1 cellular context compared by ENCODE assay signal in the genomic region with DNA sequence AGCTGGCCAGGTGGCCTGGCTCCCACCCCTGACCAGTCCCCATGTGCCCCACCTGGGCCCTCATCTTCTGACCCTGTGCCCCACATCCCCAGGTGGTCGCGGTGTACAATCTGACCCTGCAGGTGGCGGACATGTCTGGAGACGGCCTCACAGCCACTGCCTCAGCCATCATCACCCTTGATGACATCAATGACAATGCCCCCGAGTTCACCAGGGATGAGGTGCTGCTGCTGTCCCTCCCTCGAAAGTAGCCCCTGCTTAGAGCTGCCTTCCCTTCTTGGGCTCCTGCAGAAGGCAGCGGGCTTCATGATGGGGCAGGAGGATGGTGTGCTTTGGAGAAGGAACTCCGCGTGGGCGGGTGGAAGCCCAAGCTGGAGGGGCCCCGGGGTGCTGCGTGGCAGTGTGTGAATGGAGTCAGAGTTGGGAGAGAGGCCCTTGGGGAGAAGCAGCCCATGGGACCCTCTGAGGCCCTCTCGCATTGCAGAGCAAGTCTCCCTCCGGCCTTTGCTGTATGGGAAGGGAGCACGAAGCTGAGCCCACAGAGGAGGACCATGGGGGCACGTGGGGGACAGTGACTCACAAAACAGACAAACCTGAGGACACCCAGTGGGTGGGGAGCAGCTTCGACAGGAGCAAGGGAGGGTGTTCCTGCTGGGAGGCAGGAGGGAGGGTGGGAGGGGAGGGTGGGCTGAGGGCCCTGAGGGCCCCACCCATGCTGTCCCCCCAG.
TF ChIP-seq lines count a peak whose summit lies in the region.

No MANE protein-coding gene starts in this region.

TF ChIP-seq in HepG2, 621 proteins besides CTCF, POLR2A, EP300 and RAD21 (continues in another document):
- TF ChIP-seq ZSCAN29 (CRISPR knock-in tag; conservative IDR thresholded peaks at IDR 0.05) = no peak
- TF ChIP-seq SIN3A (IDR thresholded peaks at IDR 0.05; ENCODE audit: borderline replicate concordance, low read depth, low read length) = no peak
- no peak for TF ChIP-seq ZNF282 (IDR thresholded peaks at IDR 0.05; ENCODE audit: partially characterized antibody)
- TF ChIP-seq SMARCC2 (IDR thresholded peaks at IDR 0.05) = no peak
- no peak for TF ChIP-seq ISL2 (CRISPR knock-in tag; IDR thresholded peaks at IDR 0.05)
- TF ChIP-seq ZNF772 (CRISPR knock-in tag; IDR thresholded peaks at IDR 0.05) = no peak
- no peak for TF ChIP-seq POGZ (CRISPR knock-in tag; IDR thresholded peaks at IDR 0.05)
- TF ChIP-seq, protein P1, sequence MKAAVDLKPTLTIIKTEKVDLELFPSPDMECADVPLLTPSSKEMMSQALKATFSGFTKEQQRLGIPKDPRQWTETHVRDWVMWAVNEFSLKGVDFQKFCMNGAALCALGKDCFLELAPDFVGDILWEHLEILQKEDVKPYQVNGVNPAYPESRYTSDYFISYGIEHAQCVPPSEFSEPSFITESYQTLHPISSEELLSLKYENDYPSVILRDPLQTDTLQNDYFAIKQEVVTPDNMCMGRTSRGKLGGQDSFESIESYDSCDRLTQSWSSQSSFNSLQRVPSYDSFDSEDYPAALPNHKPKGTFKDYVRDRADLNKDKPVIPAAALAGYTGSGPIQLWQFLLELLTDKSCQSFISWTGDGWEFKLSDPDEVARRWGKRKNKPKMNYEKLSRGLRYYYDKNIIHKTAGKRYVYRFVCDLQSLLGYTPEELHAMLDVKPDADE (CRISPR knock-in tag; IDR thresholded peaks at IDR 0.05) = 0 out of 2 replicates have a peak, but pooled peaks have one; percentile 10
- peak; percentile 18; the same call in 1 of the 2 replicates for TF ChIP-seq REPIN1 (CRISPR knock-in tag; IDR thresholded peaks at IDR 0.05; ENCODE audit: borderline replicate concordance, low read depth)
- 0 out of 2 replicates have a peak, but pooled peaks have one; percentile 40 for TF ChIP-seq ZNF343 (CRISPR knock-in tag; IDR thresholded peaks at IDR 0.05)
- no peak for TF ChIP-seq RFXANK (CRISPR knock-in tag; IDR thresholded peaks at IDR 0.05)
- no peak for TF ChIP-seq MED13 (CRISPR knock-in tag; IDR thresholded peaks at IDR 0.05)
- TF ChIP-seq CHCHD3 (CRISPR knock-in tag; IDR thresholded peaks at IDR 0.05) = no peak
- no peak; the same call in 1 of the 2 replicates for TF ChIP-seq GZF1 (CRISPR knock-in tag; IDR thresholded peaks at IDR 0.05)
- no peak for TF ChIP-seq LCORL (IDR thresholded peaks at IDR 0.05)
- TF ChIP-seq LCORL (CRISPR knock-in tag; IDR thresholded peaks at IDR 0.05) = peak; percentile 46; the same call in 1 of the 2 replicates
- no peak for TF ChIP-seq KAT8 (CRISPR knock-in tag; IDR thresholded peaks at IDR 0.05)
- TF ChIP-seq, protein P2, sequence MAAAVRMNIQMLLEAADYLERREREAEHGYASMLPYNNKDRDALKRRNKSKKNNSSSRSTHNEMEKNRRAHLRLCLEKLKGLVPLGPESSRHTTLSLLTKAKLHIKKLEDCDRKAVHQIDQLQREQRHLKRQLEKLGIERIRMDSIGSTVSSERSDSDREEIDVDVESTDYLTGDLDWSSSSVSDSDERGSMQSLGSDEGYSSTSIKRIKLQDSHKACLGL (CRISPR knock-in tag; IDR thresholded peaks at IDR 0.05) = no peak
- TF ChIP-seq STAT5B (CRISPR knock-in tag; IDR thresholded peaks at IDR 0.05) = no peak
- TF ChIP-seq CCAR2 (optimal IDR thresholded peaks at IDR 0.05; ENCODE audit: low read depth, low read length) = no peak
- TF ChIP-seq KMT2A (CRISPR knock-in tag; IDR thresholded peaks at IDR 0.05) = 0 out of 2 replicates have a peak, but pooled peaks have one; percentile 25
- TF ChIP-seq ATAD3A (CRISPR knock-in tag; IDR thresholded peaks at IDR 0.05) = no peak
- TF ChIP-seq MTA1 (CRISPR knock-in tag; IDR thresholded peaks at IDR 0.05; ENCODE audit: borderline replicate concordance) = peak; percentile 73; the same call in 1 of the 2 replicates
- TF ChIP-seq, protein P3, sequence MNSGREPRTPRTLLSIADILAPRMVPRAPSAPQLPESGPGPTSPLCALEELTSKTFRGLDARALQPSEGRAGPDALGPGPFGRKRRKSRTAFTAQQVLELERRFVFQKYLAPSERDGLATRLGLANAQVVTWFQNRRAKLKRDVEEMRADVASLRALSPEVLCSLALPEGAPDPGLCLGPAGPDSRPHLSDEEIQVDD (CRISPR knock-in tag; IDR thresholded peaks at IDR 0.05; ENCODE audit: borderline replicate concordance) = 0 out of 2 replicates have a peak, but pooled peaks have one; percentile 41
- TF ChIP-seq ZFX (CRISPR knock-in tag; IDR thresholded peaks at IDR 0.05; ENCODE audit: low read depth) = peak; percentile 22; the same call in 1 of the 2 replicates
- no peak for TF ChIP-seq ATF7 (IDR thresholded peaks at IDR 0.05)
- 0 out of 2 replicates have a peak, but pooled peaks have one; percentile 40 for TF ChIP-seq ATF7 (CRISPR knock-in tag; IDR thresholded peaks at IDR 0.05)
- TF ChIP-seq ZBTB21 (CRISPR knock-in tag; IDR thresholded peaks at IDR 0.05) = no peak
- TF ChIP-seq ZNF720 (CRISPR knock-in tag; IDR thresholded peaks at IDR 0.05) = no peak
- TF ChIP-seq, protein P4, sequence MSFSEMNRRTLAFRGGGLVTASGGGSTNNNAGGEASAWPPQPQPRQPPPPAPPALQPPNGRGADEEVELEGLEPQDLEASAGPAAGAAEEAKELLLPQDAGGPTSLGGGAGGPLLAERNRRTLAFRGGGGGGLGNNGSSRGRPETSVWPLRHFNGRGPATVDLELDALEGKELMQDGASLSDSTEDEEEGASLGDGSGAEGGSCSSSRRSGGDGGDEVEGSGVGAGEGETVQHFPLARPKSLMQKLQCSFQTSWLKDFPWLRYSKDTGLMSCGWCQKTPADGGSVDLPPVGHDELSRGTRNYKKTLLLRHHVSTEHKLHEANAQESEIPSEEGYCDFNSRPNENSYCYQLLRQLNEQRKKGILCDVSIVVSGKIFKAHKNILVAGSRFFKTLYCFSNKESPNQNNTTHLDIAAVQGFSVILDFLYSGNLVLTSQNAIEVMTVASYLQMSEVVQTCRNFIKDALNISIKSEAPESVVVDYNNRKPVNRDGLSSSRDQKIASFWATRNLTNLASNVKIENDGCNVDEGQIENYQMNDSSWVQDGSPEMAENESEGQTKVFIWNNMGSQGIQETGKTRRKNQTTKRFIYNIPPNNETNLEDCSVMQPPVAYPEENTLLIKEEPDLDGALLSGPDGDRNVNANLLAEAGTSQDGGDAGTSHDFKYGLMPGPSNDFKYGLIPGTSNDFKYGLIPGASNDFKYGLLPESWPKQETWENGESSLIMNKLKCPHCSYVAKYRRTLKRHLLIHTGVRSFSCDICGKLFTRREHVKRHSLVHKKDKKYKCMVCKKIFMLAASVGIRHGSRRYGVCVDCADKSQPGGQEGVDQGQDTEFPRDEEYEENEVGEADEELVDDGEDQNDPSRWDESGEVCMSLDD (CRISPR knock-in tag; IDR thresholded peaks at IDR 0.05; ENCODE audit: borderline replicate concordance) = peak; percentile 15; the same call in 1 of the 2 replicates
- TF ChIP-seq CBX1 (IDR thresholded peaks at IDR 0.05; ENCODE audit: low read depth) = no peak
- TF ChIP-seq BORCS8-MEF2B (CRISPR knock-in tag; IDR thresholded peaks at IDR 0.05) = 0 out of 2 replicates have a peak, but pooled peaks have one; percentile 20
- 0 out of 2 replicates have a peak, but pooled peaks have one; percentile 30 for TF ChIP-seq HIVEP1 (CRISPR knock-in tag; IDR thresholded peaks at IDR 0.05)
- TF ChIP-seq ZNF781 (CRISPR knock-in tag; IDR thresholded peaks at IDR 0.05; ENCODE audit: borderline replicate concordance, not compliant biosample characterization) = no peak
- TF ChIP-seq RXRB (CRISPR knock-in tag; IDR thresholded peaks at IDR 0.05; ENCODE audit: borderline replicate concordance) = no peak
- TF ChIP-seq AKAP8 (CRISPR knock-in tag; IDR thresholded peaks at IDR 0.05) = peak; percentile 97
- TF ChIP-seq ZSCAN21 (CRISPR knock-in tag; IDR thresholded peaks at IDR 0.05; ENCODE audit: borderline replicate concordance) = no peak
- TF ChIP-seq MZF1 (CRISPR knock-in tag; IDR thresholded peaks at IDR 0.05; ENCODE audit: borderline replicate concordance) = no peak
- TF ChIP-seq, protein P5, sequence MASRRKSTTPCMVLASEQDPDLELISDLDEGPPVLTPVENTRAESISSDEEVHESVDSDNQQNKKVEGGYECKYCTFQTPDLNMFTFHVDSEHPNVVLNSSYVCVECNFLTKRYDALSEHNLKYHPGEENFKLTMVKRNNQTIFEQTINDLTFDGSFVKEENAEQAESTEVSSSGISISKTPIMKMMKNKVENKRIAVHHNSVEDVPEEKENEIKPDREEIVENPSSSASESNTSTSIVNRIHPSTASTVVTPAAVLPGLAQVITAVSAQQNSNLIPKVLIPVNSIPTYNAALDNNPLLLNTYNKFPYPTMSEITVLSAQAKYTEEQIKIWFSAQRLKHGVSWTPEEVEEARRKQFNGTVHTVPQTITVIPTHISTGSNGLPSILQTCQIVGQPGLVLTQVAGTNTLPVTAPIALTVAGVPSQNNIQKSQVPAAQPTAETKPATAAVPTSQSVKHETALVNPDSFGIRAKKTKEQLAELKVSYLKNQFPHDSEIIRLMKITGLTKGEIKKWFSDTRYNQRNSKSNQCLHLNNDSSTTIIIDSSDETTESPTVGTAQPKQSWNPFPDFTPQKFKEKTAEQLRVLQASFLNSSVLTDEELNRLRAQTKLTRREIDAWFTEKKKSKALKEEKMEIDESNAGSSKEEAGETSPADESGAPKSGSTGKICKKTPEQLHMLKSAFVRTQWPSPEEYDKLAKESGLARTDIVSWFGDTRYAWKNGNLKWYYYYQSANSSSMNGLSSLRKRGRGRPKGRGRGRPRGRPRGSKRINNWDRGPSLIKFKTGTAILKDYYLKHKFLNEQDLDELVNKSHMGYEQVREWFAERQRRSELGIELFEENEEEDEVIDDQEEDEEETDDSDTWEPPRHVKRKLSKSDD (CRISPR knock-in tag; IDR thresholded peaks at IDR 0.05; ENCODE audit: low read depth) = 0 out of 2 replicates have a peak, but pooled peaks have one; percentile 19
- TF ChIP-seq ZNF768 (CRISPR knock-in tag; IDR thresholded peaks at IDR 0.05) = 0 out of 2 replicates have a peak, but pooled peaks have one; percentile 23
- no peak for TF ChIP-seq ATF7-NPFF (CRISPR knock-in tag; IDR thresholded peaks at IDR 0.05; ENCODE audit: low read depth)
- no peak for TF ChIP-seq SUZ12 (IDR thresholded peaks at IDR 0.05; ENCODE audit: low read depth, low read length)
- 0 out of 2 replicates have a peak, but pooled peaks have one; percentile 23 for TF ChIP-seq CREB1 (IDR thresholded peaks at IDR 0.05)
- TF ChIP-seq CREB1 (CRISPR knock-in tag; IDR thresholded peaks at IDR 0.05) = no peak
- TF ChIP-seq, protein P6, sequence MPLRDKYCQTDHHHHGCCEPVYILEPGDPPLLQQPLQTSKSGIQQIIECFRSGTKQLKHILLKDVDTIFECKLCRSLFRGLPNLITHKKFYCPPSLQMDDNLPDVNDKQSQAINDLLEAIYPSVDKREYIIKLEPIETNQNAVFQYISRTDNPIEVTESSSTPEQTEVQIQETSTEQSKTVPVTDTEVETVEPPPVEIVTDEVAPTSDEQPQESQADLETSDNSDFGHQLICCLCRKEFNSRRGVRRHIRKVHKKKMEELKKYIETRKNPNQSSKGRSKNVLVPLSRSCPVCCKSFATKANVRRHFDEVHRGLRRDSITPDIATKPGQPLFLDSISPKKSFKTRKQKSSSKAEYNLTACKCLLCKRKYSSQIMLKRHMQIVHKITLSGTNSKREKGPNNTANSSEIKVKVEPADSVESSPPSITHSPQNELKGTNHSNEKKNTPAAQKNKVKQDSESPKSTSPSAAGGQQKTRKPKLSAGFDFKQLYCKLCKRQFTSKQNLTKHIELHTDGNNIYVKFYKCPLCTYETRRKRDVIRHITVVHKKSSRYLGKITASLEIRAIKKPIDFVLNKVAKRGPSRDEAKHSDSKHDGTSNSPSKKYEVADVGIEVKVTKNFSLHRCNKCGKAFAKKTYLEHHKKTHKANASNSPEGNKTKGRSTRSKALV (CRISPR knock-in tag; IDR thresholded peaks at IDR 0.05) = peak; percentile 33; the same call in 1 of the 2 replicates
- no peak for TF ChIP-seq DR1 (CRISPR knock-in tag; IDR thresholded peaks at IDR 0.05)
- peak; percentile 10; the same call in 1 of the 2 replicates for TF ChIP-seq SALL1 (CRISPR knock-in tag; IDR thresholded peaks at IDR 0.05)
- TF ChIP-seq, protein P7, sequence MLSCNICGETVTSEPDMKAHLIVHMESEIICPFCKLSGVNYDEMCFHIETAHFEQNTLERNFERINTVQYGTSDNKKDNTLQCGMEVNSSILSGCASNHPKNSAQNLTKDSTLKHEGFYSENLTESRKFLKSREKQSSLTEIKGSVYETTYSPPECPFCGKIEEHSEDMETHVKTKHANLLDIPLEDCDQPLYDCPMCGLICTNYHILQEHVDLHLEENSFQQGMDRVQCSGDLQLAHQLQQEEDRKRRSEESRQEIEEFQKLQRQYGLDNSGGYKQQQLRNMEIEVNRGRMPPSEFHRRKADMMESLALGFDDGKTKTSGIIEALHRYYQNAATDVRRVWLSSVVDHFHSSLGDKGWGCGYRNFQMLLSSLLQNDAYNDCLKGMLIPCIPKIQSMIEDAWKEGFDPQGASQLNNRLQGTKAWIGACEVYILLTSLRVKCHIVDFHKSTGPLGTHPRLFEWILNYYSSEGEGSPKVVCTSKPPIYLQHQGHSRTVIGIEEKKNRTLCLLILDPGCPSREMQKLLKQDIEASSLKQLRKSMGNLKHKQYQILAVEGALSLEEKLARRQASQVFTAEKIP (CRISPR knock-in tag; IDR thresholded peaks at IDR 0.05; ENCODE audit: borderline replicate concordance) = no peak
- peak; percentile 89 for TF ChIP-seq ZNF263 (CRISPR knock-in tag; IDR thresholded peaks at IDR 0.05)
- TF ChIP-seq KLF13 (CRISPR knock-in tag; IDR thresholded peaks at IDR 0.05) = no peak
- peak; percentile 97 for TF ChIP-seq TARDBP (CRISPR knock-in tag; IDR thresholded peaks at IDR 0.05)
- no peak for TF ChIP-seq NKX3-1 (CRISPR knock-in tag; IDR thresholded peaks at IDR 0.05)
- TF ChIP-seq, protein P8, sequence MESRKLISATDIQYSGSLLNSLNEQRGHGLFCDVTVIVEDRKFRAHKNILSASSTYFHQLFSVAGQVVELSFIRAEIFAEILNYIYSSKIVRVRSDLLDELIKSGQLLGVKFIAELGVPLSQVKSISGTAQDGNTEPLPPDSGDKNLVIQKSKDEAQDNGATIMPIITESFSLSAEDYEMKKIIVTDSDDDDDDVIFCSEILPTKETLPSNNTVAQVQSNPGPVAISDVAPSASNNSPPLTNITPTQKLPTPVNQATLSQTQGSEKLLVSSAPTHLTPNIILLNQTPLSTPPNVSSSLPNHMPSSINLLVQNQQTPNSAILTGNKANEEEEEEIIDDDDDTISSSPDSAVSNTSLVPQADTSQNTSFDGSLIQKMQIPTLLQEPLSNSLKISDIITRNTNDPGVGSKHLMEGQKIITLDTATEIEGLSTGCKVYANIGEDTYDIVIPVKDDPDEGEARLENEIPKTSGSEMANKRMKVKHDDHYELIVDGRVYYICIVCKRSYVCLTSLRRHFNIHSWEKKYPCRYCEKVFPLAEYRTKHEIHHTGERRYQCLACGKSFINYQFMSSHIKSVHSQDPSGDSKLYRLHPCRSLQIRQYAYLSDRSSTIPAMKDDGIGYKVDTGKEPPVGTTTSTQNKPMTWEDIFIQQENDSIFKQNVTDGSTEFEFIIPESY (CRISPR knock-in tag; IDR thresholded peaks at IDR 0.05) = peak; percentile 75
- no peak for TF ChIP-seq TOPORS (CRISPR knock-in tag; IDR thresholded peaks at IDR 0.05)
- peak; percentile 36 for TF ChIP-seq RBM39 (IDR thresholded peaks at IDR 0.05; ENCODE audit: low read depth, low read length, poor library complexity, severe bottlenecking)
